8 cellular contexts compared by ENCODE assay signal in genomic region chr4:78645853-78646757, GRCh38.
A peak's percentile ranks its signal among the peaks of the same experiment; 100 is the strongest.
DNase-seq lines count a peak whose midpoint lies in the region; ATAC-seq lines count a peak whose summit lies in the region.

No MANE protein-coding gene starts in this region.

- no peak overlapping the region for H3K4me3 ChIP-seq in CD8-positive, alpha-beta memory T cell (ENCODE audit: low read length)
- H3K4me3 ChIP-seq in adipocyte (ENCODE audit: low read length), result peak overlapping the region; percentile 45

- H3K27ac ChIP-seq in CD8-positive, alpha-beta memory T cell (ENCODE audit: low read depth, low read length), result peak overlapping the region; percentile 6

- no peaks in the 10 kb centered on the region for H3K36me3 Mint-ChIP-seq in CD8-positive, alpha-beta memory T cell

- in situ Hi-C loops in KBM-7 (cut with MboI; ENCODE audit: low pct_unique_long_range_greater_than_20kb, low sequenced_read_pairs), result no loop called here

- H3K27ac Mint-ChIP-seq in CD8-positive, alpha-beta memory T cell, result no peak overlapping the region

- ATAC-seq in HG03442 (IDR thresholded peaks at IDR 0.05; ENCODE audit: unreplicated experiment) (peak; percentile 45), left cardiac atrium (peak; percentile 84 to 92)

- H3K9ac ChIP-seq in adipocyte (ENCODE audit: low read length), result peak overlapping the region; percentile 82

- intact Hi-C loops in left cardiac atrium (cut with DNase I), result loop anchor here in 1 of 2 donors (10.0 kb wide), 1 partner anchor 129 kb away; the partner anchor contains the start of gene BMP2K

- no peaks in the 10 kb centered on the region for H3K9me3 Mint-ChIP-seq in CD8-positive, alpha-beta memory T cell

- CTCF ChIA-PET in CD8-positive, alpha-beta memory T cell (lab: Charles Lee), result no interaction called here

- H3K27me3 Mint-ChIP-seq in CD8-positive, alpha-beta memory T cell, result peaks cover 0 to 8% of the 10 kb centered on the region in 2 donors

- no peaks in the 10 kb centered on the region for H3K36me3 ChIP-seq in CD8-positive, alpha-beta memory T cell (ENCODE audit: insufficient read depth, low read length)
- H3K36me3 ChIP-seq in adipocyte (ENCODE audit: control insufficient read depth, insufficient read depth, low read length, severe bottlenecking), result no peaks in the 10 kb centered on the region

- no peaks in the 10 kb centered on the region for H3K4me1 ChIP-seq in CD8-positive, alpha-beta memory T cell (ENCODE audit: insufficient read depth, low read length)
- peaks cover 32% of the 10 kb centered on the region for H3K4me1 ChIP-seq in adipocyte (ENCODE audit: control insufficient read depth, insufficient read depth, low read length)

- H3K27me3 ChIP-seq in CD8-positive, alpha-beta memory T cell (ENCODE audit: insufficient read depth, low read length, poor library complexity, severe bottlenecking), result no peaks in the 10 kb centered on the region
- no peaks in the 10 kb centered on the region for H3K27me3 ChIP-seq in adipocyte (replicated peaks; ENCODE audit: control insufficient read depth, insufficient read depth, low read length)

- DNase-seq in CD8-positive, alpha-beta memory T cell, result no peak
- peak; percentile 93 for DNase-seq in adipocyte (ENCODE audit: low read depth)
- DNase-seq in left cardiac atrium, result peak; percentile 75
- DNase-seq in renal cortical epithelial cell (ENCODE audit: low read depth), result peak; percentile 98
- DNase-seq in cerebellar nuclear complex (lab: John Stamatoyannopoulos, UW), result no peak
- no peak for DNase-seq in KBM-7
- DNase-seq in stimulated activated CD8-positive, alpha-beta memory T cell treated with anti-CD3 and anti-CD28 coated beads, Interleukin-4, amount 100 ng/mL, for 48 hours, result no peak

- H3K4me1 Mint-ChIP-seq in CD8-positive, alpha-beta memory T cell, result no peaks in the 10 kb centered on the region

- H3K9me3 ChIP-seq in CD8-positive, alpha-beta memory T cell (ENCODE audit: low read length), result no peaks in the 10 kb centered on the region
- no peaks in the 10 kb centered on the region for H3K9me3 ChIP-seq in adipocyte (ENCODE audit: control insufficient read depth, low read length)

- no peak overlapping the region for H3K4me3 Mint-ChIP-seq in CD8-positive, alpha-beta memory T cell

- POLR2A ChIA-PET in CD8-positive, alpha-beta memory T cell (lab: Charles Lee), result no interaction called here

Comparison
In these comparisons a context has a peak if more than half of its experiments do, and no peak if none do; other contexts are left out.
1. DNase-seq: peak in adipocyte (single experiment), left cardiac atrium (single experiment) and renal cortical epithelial cell (single experiment); none in CD8-positive, alpha-beta memory T cell (0 of 5), cerebellar nuclear complex (0 of 2), KBM-7 (single experiment) and stimulated activated CD8-positive, alpha-beta memory T cell treated with anti-CD3 and anti-CD28 coated beads, Interleukin-4, amount 100 ng/mL, for 48 hours (single experiment).